ENCODE assay signal across 1 cellular context in genomic region chr13:45365558-45365885, GRCh38.
TF ChIP-seq lines count a peak whose summit lies in the region.

No MANE protein-coding gene starts in this region.

TF ChIP-seq in GM23338, 12 proteins besides CTCF, POLR2A, EP300 and RAD21:
- no peak for TF ChIP-seq JUNB (IDR thresholded peaks at IDR 0.05; ENCODE audit: unreplicated experiment)
- TF ChIP-seq ZNF462 (CRISPR knock-in tag; IDR thresholded peaks at IDR 0.05), result no peak
- TF ChIP-seq NANOG (IDR thresholded peaks at IDR 0.05; ENCODE audit: borderline replicate concordance), result no peak
- TF ChIP-seq, protein P1, sequence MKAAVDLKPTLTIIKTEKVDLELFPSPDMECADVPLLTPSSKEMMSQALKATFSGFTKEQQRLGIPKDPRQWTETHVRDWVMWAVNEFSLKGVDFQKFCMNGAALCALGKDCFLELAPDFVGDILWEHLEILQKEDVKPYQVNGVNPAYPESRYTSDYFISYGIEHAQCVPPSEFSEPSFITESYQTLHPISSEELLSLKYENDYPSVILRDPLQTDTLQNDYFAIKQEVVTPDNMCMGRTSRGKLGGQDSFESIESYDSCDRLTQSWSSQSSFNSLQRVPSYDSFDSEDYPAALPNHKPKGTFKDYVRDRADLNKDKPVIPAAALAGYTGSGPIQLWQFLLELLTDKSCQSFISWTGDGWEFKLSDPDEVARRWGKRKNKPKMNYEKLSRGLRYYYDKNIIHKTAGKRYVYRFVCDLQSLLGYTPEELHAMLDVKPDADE (IDR thresholded peaks at IDR 0.05), result no peak
- TF ChIP-seq POLR2AphosphoS5 (IDR thresholded peaks at IDR 0.05; ENCODE audit: low read depth), result no peak
- no peak for TF ChIP-seq ZNF114 (CRISPR knock-in tag; IDR thresholded peaks at IDR 0.05)
- no peak for TF ChIP-seq STAT1 (IDR thresholded peaks at IDR 0.05; ENCODE audit: unreplicated experiment)
- TF ChIP-seq EZH2 (IDR thresholded peaks at IDR 0.05; ENCODE audit: low read depth, unreplicated experiment), result no peak
- TF ChIP-seq CREB1 (CRISPR knock-in tag; IDR thresholded peaks at IDR 0.05; ENCODE audit: low read depth), result no peak
